ENCODE assay signal across 12 cellular contexts in the genomic region with DNA sequence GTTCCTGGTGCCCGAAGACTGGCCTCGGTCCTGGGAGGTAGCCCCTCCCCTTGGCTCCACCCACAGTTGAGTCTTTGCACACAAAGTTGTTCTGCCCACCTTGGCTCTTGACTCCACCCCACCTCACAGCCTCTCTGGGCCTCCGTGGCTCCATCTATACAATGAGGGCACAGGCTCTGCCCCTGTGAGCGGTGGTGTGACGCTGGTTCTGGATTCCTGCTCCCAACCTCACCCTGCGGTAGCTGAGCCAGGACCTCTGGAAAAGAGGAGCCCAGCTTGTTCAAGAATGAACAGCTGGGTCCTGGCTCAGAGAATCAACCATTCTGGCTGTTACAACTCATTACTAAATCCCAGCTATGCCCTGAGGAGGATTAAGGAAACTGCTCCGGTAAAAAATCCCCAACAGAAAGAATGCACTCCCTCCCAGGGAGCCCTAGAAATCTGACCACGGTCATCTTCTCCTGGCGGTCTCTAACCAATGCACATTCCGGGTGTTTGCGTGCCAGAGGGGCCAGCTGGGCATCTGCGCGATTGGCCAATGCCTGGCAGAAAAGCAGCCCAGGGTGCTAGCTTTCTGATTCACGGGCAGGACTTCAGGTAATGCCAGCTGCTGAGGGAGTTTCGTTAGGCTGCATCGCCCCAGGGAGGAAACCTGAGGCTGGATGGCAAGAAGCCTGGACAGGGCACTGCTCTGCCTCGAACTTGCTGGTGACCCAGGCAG. TPM values are rescaled to one million over a fixed set of nuclear protein-coding genes. Genes with fewer than 3 reads are reported as not detected.
DNase-seq lines count a peak whose midpoint lies in the region; ATAC-seq and TF ChIP-seq lines count a peak whose summit lies in the region.
"Had no signal": no experiment of that assay in that cellular context is flagged by ENCODE, and none has a peak within 500 bp of the region (broad histone marks: within the 10 kb centered on the region; RNA-seq: fewer than 3 reads in every experiment).

No MANE protein-coding gene starts in this region.

- DNase-seq in Right ventricle myocardium inferior (ENCODE audit: missing footprints) (no peak), cardiac septum (ENCODE audit: low spot score) (no peak), WTC11 (ENCODE audit: low spot score) (no peak), right cardiac atrium (peak in 2 of 3 donors; percentile 74), NCI-H2029 (lab: John Stamatoyannopoulos, UW) (no peak), NCI-H526 (lab: John Stamatoyannopoulos, UW) (no peak), activated gamma-delta T cell (lab: John Stamatoyannopoulos, UW) (no peak), T-cell (no peak)
- DNase-seq: activated CD4-positive, CD25-positive, alpha-beta regulatory T cell; activated naive CD4-positive, alpha-beta T cell treated with Interleukin-2 at 50 U/mL for 16 hours; kidney glomerular epithelial cell; OCI-M1 had no signal

- H3K9me3 ChIP-seq in right cardiac atrium (ENCODE audit: control insufficient read depth, low read length) = no peaks in the 10 kb centered on the region

- H3K4me1 Mint-ChIP-seq in WTC11 = peaks cover 47% of the 10 kb centered on the region
- H3K4me1 Mint-ChIP-seq in T-cell = peaks cover 8 to 28% (median 17%) of the 10 kb centered on the region in 3 donors

- ATAC-seq in Right ventricle myocardium inferior (peak; percentile 53), WTC11 (peak; percentile 12), right cardiac atrium (peak; percentile 22 to 42), T-cell (replicated peaks in 1 of 4) (no peak)

- H3K27ac ChIP-seq in right cardiac atrium (ENCODE audit: low read length) = no peak overlapping the region

- H3K4me3 Mint-ChIP-seq in WTC11 (no peak overlapping the region), T-cell (no peak overlapping the region)

- no peaks in the 10 kb centered on the region for H3K36me3 Mint-ChIP-seq in WTC11
- no peaks in the 10 kb centered on the region for H3K36me3 Mint-ChIP-seq in T-cell

- WGBS in right cardiac atrium = 62% methylated on average over 17 of the region's 17 CpGs

- no peak overlapping the region for H3K4me3 ChIP-seq in right cardiac atrium (ENCODE audit: low read length)

- H3K27me3 Mint-ChIP-seq in WTC11 (ENCODE audit: low read depth) (peaks cover 2% of the 10 kb centered on the region; the same call in 1 of the 2 replicates), T-cell (no peaks in the 10 kb centered on the region)

- H3K27ac Mint-ChIP-seq in WTC11 (no peak overlapping the region), T-cell (no peak overlapping the region)

- no peaks in the 10 kb centered on the region for H3K27me3 ChIP-seq in right cardiac atrium (ENCODE audit: control insufficient read depth, insufficient read depth)

- intact Hi-C loops in Right ventricle myocardium inferior (cut with DNase I) = no loop called here
- intact Hi-C loops in cardiac septum (cut with DNase I) = no loop called here
- intact Hi-C loops in right cardiac atrium (cut with DNase I) = loop anchor here in 1 of 4 donors (10.0 kb wide), 1 partner anchor 52 kb away; a partner anchor contains a TSS

- CTCF ChIA-PET in WTC11 (lab: Charles Lee) (interaction anchor here (0.5 to 3.8 kb wide), 13 partner anchors 10 to 1501 kb away, joined by 3 to 27 read pairs (median 8); a partner anchor contains a TSS), T-cell (lab: Charles Lee) (interaction anchor here in 1 of 2 donors (0.8 kb wide), 1 partner anchor 442 kb away, joined by 4 read pairs; no protein-coding TSS in a partner anchor)

- TF ChIP-seq CTCF in WTC11 (IDR thresholded peaks at IDR 0.05) = no peak

- peaks cover 5% of the 10 kb centered on the region for H3K4me1 ChIP-seq in right cardiac atrium (ENCODE audit: control insufficient read depth, insufficient read depth, low read length)

- POLR2A ChIA-PET in WTC11 (lab: Charles Lee) (no interaction called here), T-cell (lab: Charles Lee) (interaction anchor here in 1 of 2 donors (0.6 kb wide), 1 partner anchor 36 kb away, joined by 3 read pairs; no protein-coding TSS in a partner anchor)

- H3K9me3 Mint-ChIP-seq in WTC11 (no peaks in the 10 kb centered on the region), T-cell (no peaks in the 10 kb centered on the region)

TF ChIP-seq in WTC11, 78 proteins besides CTCF, POLR2A, EP300 and RAD21 (continues in another document):
- TF ChIP-seq JAZF1 (CRISPR knock-in tag; IDR thresholded peaks at IDR 0.05) = no peak
- TF ChIP-seq, protein P1, sequence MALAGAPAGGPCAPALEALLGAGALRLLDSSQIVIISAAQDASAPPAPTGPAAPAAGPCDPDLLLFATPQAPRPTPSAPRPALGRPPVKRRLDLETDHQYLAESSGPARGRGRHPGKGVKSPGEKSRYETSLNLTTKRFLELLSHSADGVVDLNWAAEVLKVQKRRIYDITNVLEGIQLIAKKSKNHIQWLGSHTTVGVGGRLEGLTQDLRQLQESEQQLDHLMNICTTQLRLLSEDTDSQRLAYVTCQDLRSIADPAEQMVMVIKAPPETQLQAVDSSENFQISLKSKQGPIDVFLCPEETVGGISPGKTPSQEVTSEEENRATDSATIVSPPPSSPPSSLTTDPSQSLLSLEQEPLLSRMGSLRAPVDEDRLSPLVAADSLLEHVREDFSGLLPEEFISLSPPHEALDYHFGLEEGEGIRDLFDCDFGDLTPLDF (CRISPR knock-in tag; IDR thresholded peaks at IDR 0.05) = no peak
- no peak for TF ChIP-seq ZNF263 (CRISPR knock-in tag; IDR thresholded peaks at IDR 0.05; ENCODE audit: low read depth)
- no peak for TF ChIP-seq SMAD3 (CRISPR knock-in tag; IDR thresholded peaks at IDR 0.05; ENCODE audit: borderline replicate concordance)
- TF ChIP-seq, protein P2, sequence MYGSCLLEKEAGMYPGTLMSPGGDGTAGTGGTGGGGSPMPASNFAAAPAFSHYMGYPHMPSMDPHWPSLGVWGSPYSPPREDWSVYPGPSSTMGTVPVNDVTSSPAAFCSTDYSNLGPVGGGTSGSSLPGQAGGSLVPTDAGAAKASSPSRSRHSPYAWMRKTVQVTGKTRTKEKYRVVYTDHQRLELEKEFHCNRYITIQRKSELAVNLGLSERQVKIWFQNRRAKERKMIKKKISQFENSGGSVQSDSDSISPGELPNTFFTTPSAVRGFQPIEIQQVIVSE (CRISPR knock-in tag; IDR thresholded peaks at IDR 0.05; ENCODE audit: borderline replicate concordance) = no peak
- TF ChIP-seq, protein P3, sequence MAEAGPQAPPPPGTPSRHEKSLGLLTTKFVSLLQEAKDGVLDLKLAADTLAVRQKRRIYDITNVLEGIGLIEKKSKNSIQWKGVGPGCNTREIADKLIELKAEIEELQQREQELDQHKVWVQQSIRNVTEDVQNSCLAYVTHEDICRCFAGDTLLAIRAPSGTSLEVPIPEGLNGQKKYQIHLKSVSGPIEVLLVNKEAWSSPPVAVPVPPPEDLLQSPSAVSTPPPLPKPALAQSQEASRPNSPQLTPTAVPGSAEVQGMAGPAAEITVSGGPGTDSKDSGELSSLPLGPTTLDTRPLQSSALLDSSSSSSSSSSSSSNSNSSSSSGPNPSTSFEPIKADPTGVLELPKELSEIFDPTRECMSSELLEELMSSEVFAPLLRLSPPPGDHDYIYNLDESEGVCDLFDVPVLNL (CRISPR knock-in tag; IDR thresholded peaks at IDR 0.05; ENCODE audit: borderline replicate concordance, low read depth) = no peak
- TF ChIP-seq, protein P4, sequence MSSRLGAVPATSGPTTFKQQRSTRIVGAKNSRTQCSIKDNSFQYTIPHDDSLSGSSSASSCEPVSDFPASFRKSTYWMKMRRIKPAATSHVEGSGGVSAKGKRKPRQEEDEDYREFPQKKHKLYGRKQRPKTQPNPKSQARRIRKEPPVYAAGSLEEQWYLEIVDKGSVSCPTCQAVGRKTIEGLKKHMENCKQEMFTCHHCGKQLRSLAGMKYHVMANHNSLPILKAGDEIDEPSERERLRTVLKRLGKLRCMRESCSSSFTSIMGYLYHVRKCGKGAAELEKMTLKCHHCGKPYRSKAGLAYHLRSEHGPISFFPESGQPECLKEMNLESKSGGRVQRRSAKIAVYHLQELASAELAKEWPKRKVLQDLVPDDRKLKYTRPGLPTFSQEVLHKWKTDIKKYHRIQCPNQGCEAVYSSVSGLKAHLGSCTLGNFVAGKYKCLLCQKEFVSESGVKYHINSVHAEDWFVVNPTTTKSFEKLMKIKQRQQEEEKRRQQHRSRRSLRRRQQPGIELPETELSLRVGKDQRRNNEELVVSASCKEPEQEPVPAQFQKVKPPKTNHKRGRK (CRISPR knock-in tag; IDR thresholded peaks at IDR 0.05; ENCODE audit: borderline replicate concordance) = no peak
- TF ChIP-seq SOX15 (CRISPR knock-in tag; IDR thresholded peaks at IDR 0.05) = no peak
- TF ChIP-seq ZNF396 (CRISPR knock-in tag; IDR thresholded peaks at IDR 0.05; ENCODE audit: borderline replicate concordance) = no peak
- TF ChIP-seq, protein P5, sequence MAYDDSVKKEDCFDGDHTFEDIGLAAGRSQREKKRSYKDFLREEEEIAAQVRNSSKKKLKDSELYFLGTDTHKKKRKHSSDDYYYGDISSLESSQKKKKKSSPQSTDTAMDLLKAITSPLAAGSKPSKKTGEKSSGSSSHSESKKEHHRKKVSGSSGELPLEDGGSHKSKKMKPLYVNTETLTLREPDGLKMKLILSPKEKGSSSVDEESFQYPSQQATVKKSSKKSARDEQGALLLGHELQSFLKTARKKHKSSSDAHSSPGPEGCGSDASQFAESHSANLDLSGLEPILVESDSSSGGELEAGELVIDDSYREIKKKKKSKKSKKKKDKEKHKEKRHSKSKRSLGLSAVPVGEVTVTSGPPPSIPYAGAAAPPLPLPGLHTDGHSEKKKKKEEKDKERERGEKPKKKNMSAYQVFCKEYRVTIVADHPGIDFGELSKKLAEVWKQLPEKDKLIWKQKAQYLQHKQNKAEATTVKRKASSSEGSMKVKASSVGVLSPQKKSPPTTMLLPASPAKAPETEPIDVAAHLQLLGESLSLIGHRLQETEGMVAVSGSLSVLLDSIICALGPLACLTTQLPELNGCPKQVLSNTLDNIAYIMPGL (CRISPR knock-in tag; IDR thresholded peaks at IDR 0.05) = no peak

RNA-seq across cellular contexts. Expression of a gene that starts 9.9 kb away (rescaled TPM):
- total RNA-seq in Right ventricle myocardium inferior (111 TPM), cardiac septum (102 TPM), WTC11 (2021) (80.7 to 103 TPM (median 102 TPM) in 3 replicates), right cardiac atrium (100 to 1,000 TPM in 3 of 4 donors, 10 to 100 TPM in 1; 92.2 to 119 (median 111) TPM), T-cell (10 to 100 TPM; 33.3 to 63.8 (median 43.9) TPM)
- polyA plus RNA-seq in right cardiac atrium = 119 TPM

RNA-seq across cellular contexts. Expression of a gene that starts 52.7 kb away (rescaled TPM):
- 5.1 TPM for total RNA-seq in Right ventricle myocardium inferior
- total RNA-seq in cardiac septum = 7.2 TPM
- 13.2 to 16.7 TPM (median 13.6 TPM) in 3 replicates for total RNA-seq in WTC11 (2021)
- total RNA-seq in right cardiac atrium = 1 to 10 TPM; 6.8 to 9.1 (median 7.3) TPM
- 3.8 TPM for polyA plus RNA-seq in right cardiac atrium
- total RNA-seq in T-cell = 10 to 100 TPM; 12.5 to 14.3 (median 13.3) TPM

Comparison
In these comparisons a context has a peak if more than half of its experiments do, and no peak if none do; other contexts are left out.
1. DNase-seq: peak in right cardiac atrium (2 of 3); none in Right ventricle myocardium inferior (single experiment), cardiac septum (single experiment), WTC11 (single experiment), NCI-H2029 (single experiment), NCI-H526 (0 of 2), activated gamma-delta T cell (single experiment) and T-cell (0 of 34).
2. ATAC-seq: peak in Right ventricle myocardium inferior (single experiment), WTC11 (single experiment) and right cardiac atrium (2 of 2); none in T-cell (0 of 4).